8 cellular contexts compared by ENCODE assay signal in the genomic region with DNA sequence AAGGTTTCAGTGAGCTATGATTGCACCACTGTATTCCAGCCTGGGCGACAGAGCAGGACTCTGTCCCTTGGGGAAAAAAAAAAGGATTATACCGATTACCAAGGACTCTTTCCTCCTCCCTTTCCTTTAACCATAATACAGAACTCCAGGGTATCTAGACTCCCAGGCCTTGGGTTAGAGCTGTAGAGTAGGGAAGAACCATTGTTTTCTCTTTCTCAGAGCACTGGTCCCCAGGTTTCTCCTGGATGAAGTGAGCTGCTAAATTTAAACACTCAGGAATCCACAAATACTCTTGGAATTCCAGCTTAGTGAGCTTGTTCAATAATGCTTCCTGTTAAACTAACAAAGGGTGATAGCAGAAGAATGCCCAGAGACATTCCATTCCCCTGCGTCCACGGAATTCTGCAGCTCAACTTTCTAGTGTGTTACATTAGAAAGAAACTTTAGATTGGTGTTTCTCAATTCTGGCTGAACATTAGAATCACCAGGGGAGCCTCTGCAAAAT. TPM values are rescaled to one million over a fixed set of nuclear protein-coding genes. Genes with fewer than 3 reads are reported as not detected.
DNase-seq lines count a peak whose midpoint lies in the region; ATAC-seq and TF ChIP-seq lines count a peak whose summit lies in the region.
"Had no signal": no experiment of that assay in that cellular context is flagged by ENCODE, and none has a peak within 500 bp of the region (broad histone marks: within the 10 kb centered on the region; RNA-seq: fewer than 3 reads in every experiment).

No MANE protein-coding gene starts in this region.

- TF ChIP-seq CTCF in left lung (IDR thresholded peaks at IDR 0.05) (no peak), upper lobe of left lung (IDR thresholded peaks at IDR 0.05) (no peak)

- H3K27ac ChIP-seq in left lung (peak overlapping the region; percentile 64 to 68), upper lobe of left lung (peak overlapping the region; percentile 59 to 76 (median 66))

- TF ChIP-seq POLR2A in upper lobe of left lung (IDR thresholded peaks at IDR 0.05), result no peak

- DNase-seq in HuH-7 (ENCODE audit: low spot score), result peak; percentile 33
- peak; percentile 98 for DNase-seq in dedifferentiated amniotic fluid mesenchymal stem cell (ENCODE audit: extremely low spot score)
- no peak for DNase-seq in left lung
- peak in 1 of 2 donors; percentile 54 for DNase-seq in upper lobe of left lung
- no peak for DNase-seq in NCI-H69 (lab: John Stamatoyannopoulos, UW)
- no peak for DNase-seq in cerebellum (ENCODE audit: low spot score)
- no peak for DNase-seq in NCI-H524 treated with DMSO at 0.1 percent for 48 hours (lab: John Stamatoyannopoulos, UW)
- DNase-seq: activated effector memory CD4-positive, alpha-beta T cell treated with anti-CD3 and anti-CD28 coated beads, Interleukin-2, amount 50 U/mL, for 16 hours had no signal

- peak in 2 of 4 donors; percentile 35 to 36 for TF ChIP-seq EP300 in upper lobe of left lung (IDR thresholded peaks at IDR 0.05)

- ATAC-seq in left lung, result peak; percentile 85
- peak; percentile 42 to 70 for ATAC-seq in upper lobe of left lung (ENCODE audit: low FRiP score in 2 of 2)

- H3K27me3 ChIP-seq in left lung (no peaks in the 10 kb centered on the region), upper lobe of left lung (no peaks in the 10 kb centered on the region)

- H3K36me3 ChIP-seq in left lung, result no peaks in the 10 kb centered on the region
- no peaks in the 10 kb centered on the region for H3K36me3 ChIP-seq in upper lobe of left lung

- no peaks in the 10 kb centered on the region for H3K9me3 ChIP-seq in left lung
- H3K9me3 ChIP-seq in upper lobe of left lung, result no peaks in the 10 kb centered on the region

- WGBS in upper lobe of left lung, 2 donors, result 32 to 47% methylated on average over 4 of the region's 4 CpGs

- intact Hi-C loops in left lung (cut with DNase I), result no loop called here

- peaks cover 6 to 61% of the 10 kb centered on the region in 2 donors for H3K4me1 ChIP-seq in left lung
- H3K4me1 ChIP-seq in upper lobe of left lung, result peaks cover 0 to 36% (median 21%) of the 10 kb centered on the region in 4 donors

- H3K4me3 ChIP-seq in left lung, result no peak overlapping the region
- no peak overlapping the region for H3K4me3 ChIP-seq in upper lobe of left lung

RNA-seq across cellular contexts. Expression of gene RPEL1, which starts 14.6 kb away (rescaled TPM):
- total RNA-seq in left lung (under 1 TPM; 0.12 to 0.13 TPM), upper lobe of left lung (not detected), cerebellum (not detected)

RNA-seq across cellular contexts. Expression of gene NT5C2, which starts 38.0 kb away (rescaled TPM):
- total RNA-seq in left lung, result 100 to 1,000 TPM in 1 of 2 donors, 10 to 100 TPM in 1; 95.3 to 100 TPM
- total RNA-seq in upper lobe of left lung, result 100 to 1,000 TPM in 2 of 6 donors, 10 to 100 TPM in 4; 47.4 to 122 (median 85.1) TPM
- total RNA-seq in cerebellum, result 130 TPM

RNA-seq across cellular contexts. Expression of gene INA, which starts 45.8 kb away (rescaled TPM):
- total RNA-seq in left lung (under 1 TPM; 0.08 to 0.26 TPM), upper lobe of left lung (under 1 TPM in 2 of 6 donors, not detected in 4; 0.13 to 0.39 TPM), cerebellum (160 TPM)

Comparison
In these comparisons a context has a peak if more than half of its experiments do, and no peak if none do; other contexts are left out.
1. DNase-seq: peak in HuH-7 (single experiment) and dedifferentiated amniotic fluid mesenchymal stem cell (single experiment); none in left lung (0 of 2), NCI-H69 (single experiment), cerebellum (single experiment) and NCI-H524 treated with DMSO at 0.1 percent for 48 hours (single experiment).
2. RNA of gene INA, which starts 45.8 kb away (total RNA-seq): 160 TPM in cerebellum (single experiment); 0.08 to 0.26 TPM in left lung and 0.13 to 0.39 TPM in upper lobe of left lung; every median in the first group is over 100 times any median in the second.